In the genomic region with DNA sequence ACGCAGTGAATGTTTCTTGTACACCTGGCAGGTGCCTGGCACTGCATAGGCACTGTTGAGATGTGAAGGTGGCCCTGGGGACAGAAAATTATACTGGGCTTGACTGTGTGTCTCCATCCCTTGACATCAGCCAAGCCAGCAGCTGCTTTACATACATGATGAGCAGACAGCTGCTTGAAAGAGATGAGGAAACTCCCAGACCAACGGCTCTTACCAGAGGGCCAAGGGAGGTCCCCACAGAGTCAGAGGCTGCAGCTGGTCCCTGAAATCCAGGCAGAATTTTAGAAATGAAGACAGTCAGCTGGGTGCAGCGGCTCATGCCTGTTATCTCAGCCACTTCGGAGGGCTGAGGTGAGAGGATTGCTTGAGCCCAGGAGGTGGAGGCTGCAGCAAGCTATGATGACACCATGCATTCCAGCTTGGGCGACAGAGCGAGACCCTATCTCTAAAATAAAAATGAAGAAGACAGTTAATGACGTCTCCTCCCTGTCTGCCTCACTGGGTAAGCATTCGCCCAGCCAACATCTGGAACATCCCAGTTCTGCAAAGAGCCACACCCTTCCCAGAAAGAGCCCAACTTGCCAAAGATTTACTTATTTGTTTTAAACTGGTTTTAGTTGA, we compare ENCODE assay signal across 9 cellular contexts. TPM values are rescaled to one million over a fixed set of nuclear protein-coding genes. Genes with fewer than 3 reads are reported as not detected.
DNase-seq lines count a peak whose midpoint lies in the region; ATAC-seq and TF ChIP-seq lines count a peak whose summit lies in the region.
"Had no signal": no experiment of that assay in that cellular context is flagged by ENCODE, and none has a peak within 500 bp of the region (broad histone marks: within the 10 kb centered on the region; RNA-seq: fewer than 3 reads in every experiment).

No MANE protein-coding gene starts in this region.

- peaks cover 20% of the 10 kb centered on the region for H3K36me3 Mint-ChIP-seq in activated naive CD8-positive, alpha-beta T cell treated with anti-CD3 and anti-CD28 coated beads, Interleukin-2, amount 50 U/mL, for 24 hours (ENCODE audit: low read depth)
- H3K36me3 Mint-ChIP-seq in activated CD4-positive, alpha-beta memory T cell treated with anti-CD3 and anti-CD28 coated beads for 36 hours, result peaks cover 12% of the 10 kb centered on the region

- CTCF ChIA-PET in activated CD4-positive, alpha-beta memory T cell treated with anti-CD3 and anti-CD28 coated beads for 36 hours (lab: Charles Lee), result no interaction called here

- no peak for DNase-seq in activated CD4-positive, CD25-positive, alpha-beta regulatory T cell (lab: John Stamatoyannopoulos, UW)
- DNase-seq in activated naive CD8-positive, alpha-beta T cell treated with anti-CD3 and anti-CD28 coated beads, Interleukin-2, amount 50 U/mL, for 24 hours, result no peak
- DNase-seq in suprapubic skin (ENCODE audit: low spot score in 2 of 2) (no peak), COR-L47 (lab: John Stamatoyannopoulos, UW) (no peak), WERI-Rb-1 (no peak)
- DNase-seq in activated CD4-positive, alpha-beta memory T cell treated with anti-CD3 and anti-CD28 coated beads for 36 hours, result no peak

- TF ChIP-seq EP300 in suprapubic skin (IDR thresholded peaks at IDR 0.05), result no peak

- peaks cover 39% of the 10 kb centered on the region for H3K36me3 ChIP-seq in suprapubic skin
- H3K36me3 ChIP-seq in WERI-Rb-1, result peaks cover 46% of the 10 kb centered on the region

- H3K4me3 Mint-ChIP-seq in activated naive CD8-positive, alpha-beta T cell treated with anti-CD3 and anti-CD28 coated beads, Interleukin-2, amount 50 U/mL, for 24 hours, result no peak overlapping the region
- H3K4me3 Mint-ChIP-seq in activated CD4-positive, alpha-beta memory T cell treated with anti-CD3 and anti-CD28 coated beads for 36 hours, result no peak overlapping the region

- no peaks in the 10 kb centered on the region for H3K9me3 Mint-ChIP-seq in activated naive CD8-positive, alpha-beta T cell treated with anti-CD3 and anti-CD28 coated beads, Interleukin-2, amount 50 U/mL, for 24 hours
- peaks cover 4% of the 10 kb centered on the region for H3K9me3 Mint-ChIP-seq in activated CD4-positive, alpha-beta memory T cell treated with anti-CD3 and anti-CD28 coated beads for 36 hours

- H3K27me3 Mint-ChIP-seq in activated naive CD8-positive, alpha-beta T cell treated with anti-CD3 and anti-CD28 coated beads, Interleukin-2, amount 50 U/mL, for 24 hours, result no peaks in the 10 kb centered on the region
- H3K27me3 Mint-ChIP-seq in activated CD4-positive, alpha-beta memory T cell treated with anti-CD3 and anti-CD28 coated beads for 36 hours, result no peaks in the 10 kb centered on the region

- POLR2A ChIA-PET in activated CD4-positive, alpha-beta memory T cell treated with anti-CD3 and anti-CD28 coated beads for 36 hours (lab: Charles Lee), result interaction anchor here (0.9 kb wide), 1 partner anchor 8 kb away, joined by 3 read pairs; no protein-coding TSS in a partner anchor

- no peak for TF ChIP-seq CTCF in suprapubic skin (IDR thresholded peaks at IDR 0.05)
- TF ChIP-seq CTCF in WERI-Rb-1 (IDR thresholded peaks at IDR 0.05; ENCODE audit: low read depth, low read length), result no peak

- intact Hi-C loops in activated CD4-positive, alpha-beta memory T cell treated with anti-CD3 and anti-CD28 coated beads for 36 hours (cut with micrococcal nuclease), result no loop called here

- peak overlapping the region; percentile 69 for H3K27ac ChIP-seq in suprapubic skin
- H3K27ac ChIP-seq in WERI-Rb-1, result no peak overlapping the region

- no peak for TF ChIP-seq POLR2A in suprapubic skin (IDR thresholded peaks at IDR 0.05)

- H3K9me3 ChIP-seq in suprapubic skin (no peaks in the 10 kb centered on the region), WERI-Rb-1 (ENCODE audit: severe bottlenecking) (peaks cover 6% of the 10 kb centered on the region)

- H3K4me1 ChIP-seq in suprapubic skin, result peaks cover 32% of the 10 kb centered on the region

- peak; percentile 32 to 48 for ATAC-seq in activated CD4-positive, CD25-positive, alpha-beta regulatory T cell treated with anti-CD3 and anti-CD28 coated beads, Interleukin-2, amount 50 U/mL, for 24 hours
- ATAC-seq in HG03060 (IDR thresholded peaks at IDR 0.05; ENCODE audit: low read depth, unreplicated experiment), result peak; percentile 58
- ATAC-seq in activated naive CD8-positive, alpha-beta T cell treated with anti-CD3 and anti-CD28 coated beads, Interleukin-2, amount 50 U/mL, for 24 hours, result peak; percentile 33

- 46% methylated on average over 8 of the region's 8 CpGs for WGBS in suprapubic skin

- H3K27me3 ChIP-seq in suprapubic skin, result no peaks in the 10 kb centered on the region
- H3K27me3 ChIP-seq in WERI-Rb-1 (ENCODE audit: insufficient read depth, low read depth, severe bottlenecking), result no peaks in the 10 kb centered on the region

- peaks cover 3% of the 10 kb centered on the region for H3K4me1 Mint-ChIP-seq in activated naive CD8-positive, alpha-beta T cell treated with anti-CD3 and anti-CD28 coated beads, Interleukin-2, amount 50 U/mL, for 24 hours
- no peaks in the 10 kb centered on the region for H3K4me1 Mint-ChIP-seq in activated CD4-positive, alpha-beta memory T cell treated with anti-CD3 and anti-CD28 coated beads for 36 hours (ENCODE audit: low read depth)

- H3K4me3 ChIP-seq in suprapubic skin (no peak overlapping the region), WERI-Rb-1 (ENCODE audit: low read depth, low read length) (no peak overlapping the region)
- H3K4me3 ChIP-seq: lung had no signal

- peak overlapping the region; percentile 2 for H3K27ac Mint-ChIP-seq in activated naive CD8-positive, alpha-beta T cell treated with anti-CD3 and anti-CD28 coated beads, Interleukin-2, amount 50 U/mL, for 24 hours
- no peak overlapping the region for H3K27ac Mint-ChIP-seq in activated CD4-positive, alpha-beta memory T cell treated with anti-CD3 and anti-CD28 coated beads for 36 hours

RNA-seq across cellular contexts. Expression of a gene that starts 17.6 kb away (rescaled TPM):
- 10 to 100 TPM; 12.8 to 21.5 (median 17.2) TPM for total RNA-seq in suprapubic skin
- total RNA-seq in activated CD4-positive, alpha-beta memory T cell treated with anti-CD3 and anti-CD28 coated beads for 36 hours, result 10 to 100 TPM; 16.4 to 16.9 TPM
